1 cellular context compared by ENCODE assay signal in the genomic region with DNA sequence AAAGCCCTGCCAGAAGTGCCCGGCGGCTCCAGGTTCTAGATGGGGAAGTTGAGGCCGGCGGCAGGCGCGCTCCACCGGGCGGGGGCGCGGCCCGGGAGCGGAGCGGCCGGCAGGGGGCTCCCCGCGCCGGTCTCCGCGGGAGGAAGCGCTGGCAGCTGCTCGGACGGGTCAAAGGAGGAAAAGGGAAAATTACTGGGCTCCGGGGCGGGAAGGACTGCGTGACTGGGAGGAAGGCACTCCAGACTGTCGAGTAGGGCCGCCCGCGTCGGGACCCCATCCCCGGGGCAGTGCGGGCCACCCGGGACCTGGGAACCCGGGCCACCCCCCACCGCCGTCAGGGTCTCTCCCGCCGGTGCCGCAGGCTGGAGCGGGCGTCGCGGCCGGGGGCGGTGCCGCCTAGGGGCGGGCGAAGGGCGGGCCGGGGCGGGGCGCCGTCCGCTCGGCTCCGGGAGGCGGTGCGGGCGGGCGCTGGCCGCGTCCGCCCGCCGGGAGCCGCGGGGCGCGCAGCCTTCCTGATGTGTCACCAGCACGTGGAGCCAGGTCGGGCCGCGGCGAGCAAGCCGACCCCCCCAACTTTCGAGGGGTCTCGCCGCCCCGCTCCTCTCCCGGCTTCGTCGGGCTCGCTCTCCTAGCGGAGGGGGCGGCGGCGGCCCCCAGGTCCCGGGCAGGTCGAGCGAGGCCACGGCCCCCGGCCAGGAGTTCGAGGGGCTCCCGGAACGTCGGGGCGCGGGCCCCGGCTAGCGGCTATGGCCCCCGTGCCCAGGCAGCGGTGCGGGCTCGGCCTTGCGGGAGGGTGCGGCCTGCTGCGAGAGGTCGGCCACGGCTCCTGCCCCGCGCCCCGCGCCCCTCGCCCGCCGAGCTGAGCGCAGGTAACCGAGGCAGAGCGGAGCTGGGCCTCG.
TF ChIP-seq lines count a peak whose summit lies in the region.

No MANE protein-coding gene starts in this region.

TF ChIP-seq in GM12878, 131 proteins besides CTCF, POLR2A, EP300 and RAD21 (continued from another document):
- TF ChIP-seq, protein P1, sequence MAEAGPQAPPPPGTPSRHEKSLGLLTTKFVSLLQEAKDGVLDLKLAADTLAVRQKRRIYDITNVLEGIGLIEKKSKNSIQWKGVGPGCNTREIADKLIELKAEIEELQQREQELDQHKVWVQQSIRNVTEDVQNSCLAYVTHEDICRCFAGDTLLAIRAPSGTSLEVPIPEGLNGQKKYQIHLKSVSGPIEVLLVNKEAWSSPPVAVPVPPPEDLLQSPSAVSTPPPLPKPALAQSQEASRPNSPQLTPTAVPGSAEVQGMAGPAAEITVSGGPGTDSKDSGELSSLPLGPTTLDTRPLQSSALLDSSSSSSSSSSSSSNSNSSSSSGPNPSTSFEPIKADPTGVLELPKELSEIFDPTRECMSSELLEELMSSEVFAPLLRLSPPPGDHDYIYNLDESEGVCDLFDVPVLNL (IDR thresholded peaks at IDR 0.05; ENCODE audit: low read depth, low read length) = no peak
- TF ChIP-seq IKZF2 (IDR thresholded peaks at IDR 0.05) = 0 out of 4 replicates have a peak, but pooled peaks of 1 of the 2 experiments have one; percentile 23
- peak; percentile 82 for TF ChIP-seq SMARCA5 (IDR thresholded peaks at IDR 0.05)
- TF ChIP-seq NR2C1 (IDR thresholded peaks at IDR 0.05) = 0 out of 2 replicates have a peak, but pooled peaks have one; percentile 9
- TF ChIP-seq, protein P2, sequence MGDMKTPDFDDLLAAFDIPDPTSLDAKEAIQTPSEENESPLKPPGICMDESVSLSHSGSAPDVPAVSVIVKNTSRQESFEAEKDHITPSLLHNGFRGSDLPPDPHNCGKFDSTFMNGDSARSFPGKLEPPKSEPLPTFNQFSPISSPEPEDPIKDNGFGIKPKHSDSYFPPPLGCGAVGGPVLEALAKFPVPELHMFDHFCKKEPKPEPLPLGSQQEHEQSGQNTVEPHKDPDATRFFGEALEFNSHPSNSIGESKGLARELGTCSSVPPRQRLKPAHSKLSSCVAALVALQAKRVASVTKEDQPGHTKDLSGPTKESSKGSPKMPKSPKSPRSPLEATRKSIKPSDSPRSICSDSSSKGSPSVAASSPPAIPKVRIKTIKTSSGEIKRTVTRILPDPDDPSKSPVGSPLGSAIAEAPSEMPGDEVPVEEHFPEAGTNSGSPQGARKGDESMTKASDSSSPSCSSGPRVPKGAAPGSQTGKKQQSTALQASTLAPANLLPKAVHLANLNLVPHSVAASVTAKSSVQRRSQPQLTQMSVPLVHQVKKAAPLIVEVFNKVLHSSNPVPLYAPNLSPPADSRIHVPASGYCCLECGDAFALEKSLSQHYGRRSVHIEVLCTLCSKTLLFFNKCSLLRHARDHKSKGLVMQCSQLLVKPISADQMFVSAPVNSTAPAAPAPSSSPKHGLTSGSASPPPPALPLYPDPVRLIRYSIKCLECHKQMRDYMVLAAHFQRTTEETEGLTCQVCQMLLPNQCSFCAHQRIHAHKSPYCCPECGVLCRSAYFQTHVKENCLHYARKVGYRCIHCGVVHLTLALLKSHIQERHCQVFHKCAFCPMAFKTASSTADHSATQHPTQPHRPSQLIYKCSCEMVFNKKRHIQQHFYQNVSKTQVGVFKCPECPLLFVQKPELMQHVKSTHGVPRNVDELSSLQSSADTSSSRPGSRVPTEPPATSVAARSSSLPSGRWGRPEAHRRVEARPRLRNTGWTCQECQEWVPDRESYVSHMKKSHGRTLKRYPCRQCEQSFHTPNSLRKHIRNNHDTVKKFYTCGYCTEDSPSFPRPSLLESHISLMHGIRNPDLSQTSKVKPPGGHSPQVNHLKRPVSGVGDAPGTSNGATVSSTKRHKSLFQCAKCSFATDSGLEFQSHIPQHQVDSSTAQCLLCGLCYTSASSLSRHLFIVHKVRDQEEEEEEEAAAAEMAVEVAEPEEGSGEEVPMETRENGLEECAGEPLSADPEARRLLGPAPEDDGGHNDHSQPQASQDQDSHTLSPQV (IDR thresholded peaks at IDR 0.05) = 0 out of 2 replicates have a peak, but pooled peaks have one; percentile 46
- no peak for TF ChIP-seq SUZ12 (IDR thresholded peaks at IDR 0.05; ENCODE audit: unreplicated experiment)
- peak; percentile 50; the same call in 1 of the 2 replicates for TF ChIP-seq TCF12 (IDR thresholded peaks at IDR 0.05; ENCODE audit: low read depth, low read length)
- TF ChIP-seq EGR1 (IDR thresholded peaks at IDR 0.05; ENCODE audit: borderline replicate concordance in 1 of 2, low read depth in 2 of 2, low read length in 2 of 2) = peak in 1 of 2 experiments; percentile 56; a peak in 1 of 3 replicates
- no peak for TF ChIP-seq BRCA1 (IDR thresholded peaks at IDR 0.05; ENCODE audit: low read depth, low read length)
- TF ChIP-seq BHLHE40 (IDR thresholded peaks at IDR 0.05; ENCODE audit: borderline replicate concordance in 1 of 2, low read depth in 2 of 2, low read length in 1 of 2) = peak in 1 of 2 experiments; percentile 42; a peak in 1 of 4 replicates
- TF ChIP-seq YY1 (IDR thresholded peaks at IDR 0.05; ENCODE audit: low read depth, low read length) = 0 out of 2 replicates have a peak, but pooled peaks have one; percentile 10
- TF ChIP-seq IKZF1 (conservative IDR thresholded peaks at IDR 0.05) = peak; percentile 92
- TF ChIP-seq GATAD2B (conservative IDR thresholded peaks at IDR 0.05; ENCODE audit: low read depth) = peak; percentile 78
- TF ChIP-seq HDAC2 (IDR thresholded peaks at IDR 0.05) = no peak
- TF ChIP-seq ZNF24 (IDR thresholded peaks at IDR 0.05) = 0 out of 2 replicates have a peak, but pooled peaks have one; percentile 14
TF ChIP-seq in GM12878: peak in this region for 19.
